In genomic region chr6:36487698-36488097, GRCh38 we compare ENCODE assay signal across 1 cellular context.
TF ChIP-seq lines count a peak whose summit lies in the region.

No MANE protein-coding gene starts in this region.

TF ChIP-seq in HepG2, 621 proteins besides CTCF, POLR2A, EP300 and RAD21:
- TF ChIP-seq RBM22 (optimal IDR thresholded peaks at IDR 0.05; ENCODE audit: low read length) (peak; percentile 23), ELK4 (CRISPR knock-in tag; IDR thresholded peaks at IDR 0.05; ENCODE audit: borderline replicate concordance) (no peak), POLR2AphosphoS5 (IDR thresholded peaks at IDR 0.05; ENCODE audit: low read depth, low read length) (0 out of 2 replicates have a peak, but pooled peaks have one; percentile 22)
